ENCODE assay signal across 18 cellular contexts in the genomic region with DNA sequence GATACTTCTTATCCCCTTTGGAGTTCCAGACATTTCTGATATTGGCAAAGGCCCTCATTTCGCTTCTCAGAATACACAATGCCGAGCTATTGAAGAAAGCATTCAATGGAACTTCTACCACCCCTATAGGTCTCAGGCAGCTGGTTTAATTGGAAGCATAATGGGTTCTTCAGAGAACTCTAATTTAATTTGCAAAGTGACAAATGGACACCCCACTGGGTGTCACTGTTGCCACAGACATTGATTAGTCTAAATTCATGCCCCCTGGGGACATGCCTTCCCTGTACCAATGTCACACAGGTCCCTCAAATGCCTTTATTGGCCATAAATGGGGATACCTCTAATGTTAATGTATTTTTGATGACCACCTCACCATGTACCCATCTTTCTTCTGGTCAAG. TPM values are rescaled to one million over a fixed set of nuclear protein-coding genes. Genes with fewer than 3 reads are reported as not detected.
DNase-seq lines count a peak whose midpoint lies in the region; ATAC-seq and TF ChIP-seq lines count a peak whose summit lies in the region.
"Had no signal": no experiment of that assay in that cellular context is flagged by ENCODE, and none has a peak within 500 bp of the region (broad histone marks: within the 10 kb centered on the region; RNA-seq: fewer than 3 reads in every experiment).

No MANE protein-coding gene starts in this region.

- H3K36me3 ChIP-seq in HCT116 (ENCODE audit: control insufficient read depth in 1 of 2, insufficient read depth in 2 of 2, low read length in 2 of 2), result no peaks in the 10 kb centered on the region
- no peaks in the 10 kb centered on the region for H3K36me3 ChIP-seq in OCI-LY7 (ENCODE audit: insufficient read depth, low read length)
- H3K36me3 ChIP-seq in psoas muscle (ENCODE audit: insufficient read depth in 1 of 2, low read depth in 1 of 2), result no peaks in the 10 kb centered on the region
- H3K36me3 ChIP-seq: BE2C, HAP-1 had no signal

- H3K9me2 ChIP-seq in HCT116 (ENCODE audit: insufficient read depth) (no peaks in the 10 kb centered on the region), OCI-LY7 (ENCODE audit: insufficient read depth, low read length) (no peaks in the 10 kb centered on the region)

- H3K27me3 Mint-ChIP-seq in natural killer cell treated with Interleukin-12 subunit alpha and Interleukin-12 subunit beta and Interleukin-15 and Interleukin-18, amount 100 ng/mL, for 72 hours, result peaks cover 0 to 10% of the 10 kb centered on the region in 2 donors

- RAD21 ChIA-PET in HCT116 (lab: Charles Lee; ENCODE audit: low non-redundant PET in 1 of 2, low total read pairs in 2 of 2, uncharacterized antibody in 2 of 2, unreplicated experiment in 2 of 2), result no interaction called here

- DNase-seq in NCI-H748 (lab: John Stamatoyannopoulos, UW; ENCODE audit: unreplicated experiment) (peak; percentile 12), NCI-H748 treated with DMSO at 0.1 percent for 48 hours (lab: John Stamatoyannopoulos, UW) (no peak), HCT116 (ENCODE audit: low read depth, low spot score) (no peak), OCI-LY7 (ENCODE audit: low spot score) (peak; percentile 18), psoas muscle (no peak)
- no peak for DNase-seq in natural killer cell treated with Interleukin-12 subunit alpha and Interleukin-12 subunit beta and Interleukin-15 and Interleukin-18, amount 100 ng/mL, for 72 hours (ENCODE audit: low spot score)
- no peak for DNase-seq in activated CD4-positive, alpha-beta T cell treated with anti-CD3 and anti-CD28 coated beads, Interleukin-2, amount 50 U/mL, for 1 hour
- DNase-seq: BE2C; CD8-positive, alpha-beta T cell; NCI-H1048; NCI-H187; NCI-H2171 treated with DMSO at 0.1 percent for 48 hours; NCI-H510A; SHP77 had no signal

- TF ChIP-seq RAD21 in HCT116 (IDR thresholded peaks at IDR 0.05; ENCODE audit: low read depth), result peak; percentile 45

- no peaks in the 10 kb centered on the region for H3K79me2 ChIP-seq in HCT116 (ENCODE audit: insufficient read depth, low read length)
- H3K79me2 ChIP-seq in OCI-LY7 (ENCODE audit: insufficient read depth, low read depth, low read length), result no peaks in the 10 kb centered on the region

- H3K4me2 ChIP-seq in HCT116 (ENCODE audit: low read length) (no peak overlapping the region), OCI-LY7 (ENCODE audit: low read length) (no peak overlapping the region)

- H3K27ac ChIP-seq in HCT116 (ENCODE audit: low read depth, low read length) (no peak overlapping the region), OCI-LY7 (ENCODE audit: low read depth, low read length, poor library complexity, severe bottlenecking) (no peak overlapping the region), psoas muscle (no peak overlapping the region)

- H3K4me3 ChIP-seq in HCT116 (replicated peaks in 1 of 2; ENCODE audit: low read depth in 1 of 2, low read length in 2 of 2), result no peak overlapping the region
- H3K4me3 ChIP-seq in OCI-LY7 (ENCODE audit: low read depth, low read length, poor library complexity, severe bottlenecking), result no peak overlapping the region
- no peak overlapping the region for H3K4me3 ChIP-seq in psoas muscle
- H3K4me3 ChIP-seq: HAP-1 had no signal

- ATAC-seq in HCT116 (peak; percentile 54; the same call in 1 of the 2 replicates), psoas muscle (peak; percentile 47 to 84 (median 71))
- ATAC-seq in natural killer cell treated with Interleukin-12 subunit alpha and Interleukin-12 subunit beta and Interleukin-15 and Interleukin-18, amount 100 ng/mL, for 72 hours, result no peak
- ATAC-seq: CD8-positive, alpha-beta T cell; SK-N-SH treated with all-trans-retinoic acid at 6 μM for 48 hours had no signal

- no peak overlapping the region for H2AFZ ChIP-seq in HCT116 (ENCODE audit: low read depth, low read length, poor library complexity, severe bottlenecking)
- H2AFZ ChIP-seq in OCI-LY7 (ENCODE audit: low read length), result no peak overlapping the region

- H3K27me3 ChIP-seq in HCT116 (ENCODE audit: insufficient read depth, low read length) (no peaks in the 10 kb centered on the region), psoas muscle (ENCODE audit: insufficient read depth in 3 of 3, low read length in 2 of 3) (no peaks in the 10 kb centered on the region)
- H3K27me3 ChIP-seq: BE2C had no signal

- POLR2A ChIA-PET in HCT116 (lab: Charles Lee) (no interaction called here), OCI-LY7 (lab: Charles Lee) (no interaction called here)

- BruUV-seq in HCT116 (replicated peaks; lab: Mats Ljungman, UMichigan) (no TSS peak), OCI-LY7 (replicated peaks; lab: Mats Ljungman, UMichigan) (no TSS peak)

- no peak for TF ChIP-seq POLR2A in HCT116 (IDR thresholded peaks at IDR 0.05; ENCODE audit: borderline replicate concordance, extremely low read depth, insufficient read depth, insufficient read length)

- H3K9me3 ChIP-seq in HCT116 (ENCODE audit: control insufficient read depth in 1 of 2, insufficient read depth in 1 of 2, low read depth in 1 of 2, low read length in 2 of 2) (no peaks in the 10 kb centered on the region), OCI-LY7 (ENCODE audit: low read length) (no peaks in the 10 kb centered on the region), psoas muscle (peaks cover 31% of the 10 kb centered on the region)
- H3K9me3 ChIP-seq: BE2C had no signal

- H3K4me1 ChIP-seq in HCT116 (ENCODE audit: control insufficient read depth in 1 of 2, insufficient read depth in 2 of 2, low read length in 2 of 2) (peaks cover 0 to 3% of the 10 kb centered on the region in 2 experiments; a peak in 2 of 4 replicates), OCI-LY7 (ENCODE audit: insufficient read depth, low read length, poor library complexity, severe bottlenecking) (no peaks in the 10 kb centered on the region), psoas muscle (no peaks in the 10 kb centered on the region)
- H3K4me1 ChIP-seq: BE2C, HAP-1 had no signal

- H3K4me1 Mint-ChIP-seq in natural killer cell treated with Interleukin-12 subunit alpha and Interleukin-12 subunit beta and Interleukin-15 and Interleukin-18, amount 100 ng/mL, for 72 hours (ENCODE audit: low read depth in 2 of 2), result no peaks in the 10 kb centered on the region

- 44 to 71% (median 47%) methylated on average over 2 of the region's 2 CpGs for WGBS in psoas muscle, 3 donors

- H3K9ac ChIP-seq in HCT116 (ENCODE audit: low read length), result no peak overlapping the region

- peak in 1 of 3 experiments; percentile 15; a peak in 1 of 6 replicates for TF ChIP-seq CTCF in HCT116 (IDR thresholded peaks at IDR 0.05 in 2 of 3, conservative IDR thresholded peaks at IDR 0.05 in 1 of 3; ENCODE audit: borderline replicate concordance in 1 of 3, insufficient read depth in 1 of 3, low read depth in 2 of 3, low read length in 2 of 3)
- peak; percentile 35; the same call in 1 of the 2 replicates for TF ChIP-seq CTCF in OCI-LY7 (conservative IDR thresholded peaks at IDR 0.05; ENCODE audit: low read length)
- TF ChIP-seq CTCF in psoas muscle (IDR thresholded peaks at IDR 0.05), result peak; percentile 37

- H3K9me3 Mint-ChIP-seq in natural killer cell treated with Interleukin-12 subunit alpha and Interleukin-12 subunit beta and Interleukin-15 and Interleukin-18, amount 100 ng/mL, for 72 hours, result peaks cover 3% of the 10 kb centered on the region

- intact Hi-C loops in HCT116 (cut with micrococcal nuclease), result no loop called here
- intact Hi-C loops in OCI-LY7 (cut with micrococcal nuclease; ENCODE audit: unreplicated experiment), result no loop called here
- intact Hi-C loops in psoas muscle (cut with DNase I), result loop anchor here (5.0 kb wide), 3 partner anchors 118 to 143 kb away; no protein-coding TSS in a partner anchor

- H3K27ac Mint-ChIP-seq in natural killer cell treated with Interleukin-12 subunit alpha and Interleukin-12 subunit beta and Interleukin-15 and Interleukin-18, amount 100 ng/mL, for 72 hours, result no peak overlapping the region
- H3K27ac Mint-ChIP-seq: CD8-positive, alpha-beta T cell; T-helper 1 cell treated with Interleukin-12 subunit alpha and Interleukin-12 subunit beta and Interleukin-4 antibody, amounts not matched to agents 30 μg/mL and 1 μg/mL, for 36 hours had no signal

- H3K36me3 Mint-ChIP-seq in natural killer cell treated with Interleukin-12 subunit alpha and Interleukin-12 subunit beta and Interleukin-15 and Interleukin-18, amount 100 ng/mL, for 72 hours, result peaks cover 13% of the 10 kb centered on the region
- H3K36me3 Mint-ChIP-seq: CD8-positive, alpha-beta T cell had no signal

- CTCF ChIA-PET in HCT116 (lab: Charles Lee), result interaction anchor here (1.0 kb wide), 1 partner anchor 119 kb away, joined by 5 read pairs; no protein-coding TSS in a partner anchor
- CTCF ChIA-PET in OCI-LY7 (lab: Charles Lee; ENCODE audit: unreplicated experiment), result no interaction called here

- no peak overlapping the region for H3K4me3 Mint-ChIP-seq in natural killer cell treated with Interleukin-12 subunit alpha and Interleukin-12 subunit beta and Interleukin-15 and Interleukin-18, amount 100 ng/mL, for 72 hours
- H3K4me3 Mint-ChIP-seq: CD8-positive, alpha-beta T cell; T-helper 1 cell treated with Interleukin-12 subunit alpha and Interleukin-12 subunit beta and Interleukin-4 antibody, amounts not matched to agents 30 μg/mL and 1 μg/mL, for 36 hours had no signal

- H4K20me1 ChIP-seq in HCT116 (ENCODE audit: insufficient read depth) (no peaks in the 10 kb centered on the region), OCI-LY7 (ENCODE audit: insufficient read depth, low read length) (no peaks in the 10 kb centered on the region)

TF ChIP-seq in HCT116, 20 proteins besides CTCF, POLR2A, EP300 and RAD21 (continues in another document):
- no peak for TF ChIP-seq TCF7L2 (IDR thresholded peaks at IDR 0.05; ENCODE audit: borderline replicate concordance, extremely low read depth, insufficient read depth, insufficient read length)
- no peak for TF ChIP-seq CBX3 (IDR thresholded peaks at IDR 0.05; ENCODE audit: low read depth)
- no peak for TF ChIP-seq CEBPB (IDR thresholded peaks at IDR 0.05; ENCODE audit: low read depth)
- TF ChIP-seq POLR2AphosphoS5 (IDR thresholded peaks at IDR 0.05; ENCODE audit: low read depth, low read length), result no peak
- no peak for TF ChIP-seq ELF1 (IDR thresholded peaks at IDR 0.05; ENCODE audit: borderline replicate concordance, low read depth)

RNA-seq across cellular contexts. Expression of gene TMEM255A, which starts 22.9 kb away (rescaled TPM):
- total RNA-seq in HCT116 (2021; ENCODE audit: unreplicated experiment) (not detected), OCI-LY7 (2022) (not detected in 2 replicates), psoas muscle (1 to 10 TPM in 1 of 4 donors, under 1 TPM in 3; 0.06 to 2.0 (median 0.30) TPM)
- not detected in 2 replicates for polyA plus RNA-seq in HCT116 (2012)
- not detected in 2 replicates for total RNA-seq in OCI-LY7 (2014; rRNA removed; shearing (Covaris generic))
- polyA plus RNA-seq in psoas muscle, result under 1 TPM; 0.13 to 0.38 (median 0.14) TPM
- not detected for total RNA-seq in natural killer cell treated with Interleukin-12 subunit alpha and Interleukin-12 subunit beta and Interleukin-15 and Interleukin-18, amount 100 ng/mL, for 72 hours
- total RNA-seq: CD8-positive, alpha-beta T cell had no signal

RNA-seq across cellular contexts. Expression of gene ATP1B4, which starts 27.8 kb away (rescaled TPM):
- not detected for total RNA-seq in HCT116 (2021; ENCODE audit: unreplicated experiment)
- not detected in 2 replicates for polyA plus RNA-seq in HCT116 (2012)
- total RNA-seq in OCI-LY7 (2014; rRNA removed; shearing (Covaris generic)), result not detected in 2 replicates
- not detected in 2 replicates for total RNA-seq in OCI-LY7 (2022)
- 10 to 100 TPM in 2 of 4 donors, 1 to 10 TPM in 2; 7.1 to 41.5 (median 10.8) TPM for total RNA-seq in psoas muscle
- 1 to 10 TPM in 2 of 3 donors, under 1 TPM in 1; 0.26 to 7.0 (median 2.1) TPM for polyA plus RNA-seq in psoas muscle
- not detected for total RNA-seq in natural killer cell treated with Interleukin-12 subunit alpha and Interleukin-12 subunit beta and Interleukin-15 and Interleukin-18, amount 100 ng/mL, for 72 hours
- total RNA-seq: CD8-positive, alpha-beta T cell; LHCN-M2 had no signal

Comparison
In these comparisons a context has a peak if more than half of its experiments do, and no peak if none do; other contexts are left out.
1. DNase-seq: peak in NCI-H748 (single experiment) and OCI-LY7 (single experiment); none in NCI-H748 treated with DMSO at 0.1 percent for 48 hours (single experiment), HCT116 (single experiment), psoas muscle (0 of 2), natural killer cell treated with Interleukin-12 subunit alpha and Interleukin-12 subunit beta and Interleukin-15 and Interleukin-18, amount 100 ng/mL, for 72 hours (single experiment) and activated CD4-positive, alpha-beta T cell treated with anti-CD3 and anti-CD28 coated beads, Interleukin-2, amount 50 U/mL, for 1 hour (single experiment).
2. ATAC-seq: peak in HCT116 (single experiment) and psoas muscle (4 of 4); none in natural killer cell treated with Interleukin-12 subunit alpha and Interleukin-12 subunit beta and Interleukin-15 and Interleukin-18, amount 100 ng/mL, for 72 hours (0 of 2).
3. intact Hi-C loops: an anchor here in psoas muscle (5.0 kb wide); none called in HCT116 and OCI-LY7.